8 cellular contexts compared by ENCODE assay signal in genomic region chr1:91166106-91166712, GRCh38.
DNase-seq lines count a peak whose midpoint lies in the region; ATAC-seq and TF ChIP-seq lines count a peak whose summit lies in the region.

No MANE protein-coding gene starts in this region.

- CTCF ChIA-PET in activated CD8-positive, alpha-beta T cell treated with anti-CD3 and anti-CD28 coated beads for 36 hours (lab: Charles Lee), result interaction anchor here (0.6 to 4.4 kb wide), 62 partner anchors 10 to 762 kb away, joined by 3 to 50 read pairs (median 4); partner anchors contain the start of gene HFM1

- no peaks in the 10 kb centered on the region for H3K4me1 Mint-ChIP-seq in activated T-cell treated with anti-CD3 and anti-CD28 coated beads, Interleukin-2, amount 50 U/mL, for 24 hours (ENCODE audit: low read depth)
- no peaks in the 10 kb centered on the region for H3K4me1 Mint-ChIP-seq in activated CD8-positive, alpha-beta T cell treated with anti-CD3 and anti-CD28 coated beads for 36 hours (ENCODE audit: low read depth)

- intact Hi-C loops in activated CD8-positive, alpha-beta T cell treated with anti-CD3 and anti-CD28 coated beads for 36 hours (cut with micrococcal nuclease), result loop anchor here (5.0 to 10.0 kb wide), 4 partner anchors 116 to 761 kb away; no protein-coding TSS in a partner anchor

- no peak overlapping the region for H3K27ac Mint-ChIP-seq in activated T-cell treated with anti-CD3 and anti-CD28 coated beads, Interleukin-2, amount 50 U/mL, for 24 hours
- no peak overlapping the region for H3K27ac Mint-ChIP-seq in activated CD8-positive, alpha-beta T cell treated with anti-CD3 and anti-CD28 coated beads for 36 hours

- H3K36me3 Mint-ChIP-seq in activated T-cell treated with anti-CD3 and anti-CD28 coated beads, Interleukin-2, amount 50 U/mL, for 24 hours (ENCODE audit: low read depth), result no peaks in the 10 kb centered on the region
- no peaks in the 10 kb centered on the region for H3K36me3 Mint-ChIP-seq in activated CD8-positive, alpha-beta T cell treated with anti-CD3 and anti-CD28 coated beads for 36 hours (ENCODE audit: low read depth)

- H3K4me3 ChIP-seq in fibroblast of villous mesenchyme (ENCODE audit: low read depth, low read length), result no peak overlapping the region

- DNase-seq in activated T-cell treated with anti-CD3 and anti-CD28 coated beads for 1 hour (ENCODE audit: low read depth), result peak; percentile 9
- DNase-seq in activated T-cell treated with anti-CD3 and anti-CD28 coated beads, Interleukin-2, amount 50 U/mL, for 24 hours, result no peak
- peak; percentile 55 for DNase-seq in NCI-H460 (ENCODE audit: extremely low read depth, low read depth)
- peak; percentile 44 for DNase-seq in activated CD8-positive, alpha-beta T cell treated with anti-CD3 and anti-CD28 coated beads for 36 hours
- peak; percentile 59 for DNase-seq in fibroblast of villous mesenchyme (ENCODE audit: low read depth)
- DNase-seq in occipital lobe (lab: John Stamatoyannopoulos, UW), result peak; percentile 11

- no peaks in the 10 kb centered on the region for H3K27me3 Mint-ChIP-seq in activated T-cell treated with anti-CD3 and anti-CD28 coated beads, Interleukin-2, amount 50 U/mL, for 24 hours
- peaks cover 4% of the 10 kb centered on the region for H3K27me3 Mint-ChIP-seq in activated CD8-positive, alpha-beta T cell treated with anti-CD3 and anti-CD28 coated beads for 36 hours

- no peak overlapping the region for H3K4me3 Mint-ChIP-seq in activated T-cell treated with anti-CD3 and anti-CD28 coated beads, Interleukin-2, amount 50 U/mL, for 24 hours
- no peak overlapping the region for H3K4me3 Mint-ChIP-seq in activated CD8-positive, alpha-beta T cell treated with anti-CD3 and anti-CD28 coated beads for 36 hours

- ATAC-seq in HG03039 (IDR thresholded peaks at IDR 0.05; ENCODE audit: unreplicated experiment) (peak; percentile 52), HG03280 (IDR thresholded peaks at IDR 0.05; ENCODE audit: unreplicated experiment) (no peak)
- no peak for ATAC-seq in activated CD8-positive, alpha-beta T cell treated with anti-CD3 and anti-CD28 coated beads for 36 hours

- TF ChIP-seq CTCF in activated CD8-positive, alpha-beta T cell treated with anti-CD3 and anti-CD28 coated beads for 36 hours (IDR thresholded peaks at IDR 0.05), result peak; percentile 52
- peak; percentile 85 for TF ChIP-seq CTCF in fibroblast of villous mesenchyme (IDR thresholded peaks at IDR 0.05; ENCODE audit: insufficient read depth, low read depth, low read length)

- POLR2A ChIA-PET in activated CD8-positive, alpha-beta T cell treated with anti-CD3 and anti-CD28 coated beads for 36 hours (lab: Charles Lee), result no interaction called here

- H3K9me3 Mint-ChIP-seq in activated T-cell treated with anti-CD3 and anti-CD28 coated beads, Interleukin-2, amount 50 U/mL, for 24 hours, result no peaks in the 10 kb centered on the region
- H3K9me3 Mint-ChIP-seq in activated CD8-positive, alpha-beta T cell treated with anti-CD3 and anti-CD28 coated beads for 36 hours, result no peaks in the 10 kb centered on the region
